10 cellular contexts compared by ENCODE assay signal in the genomic region with DNA sequence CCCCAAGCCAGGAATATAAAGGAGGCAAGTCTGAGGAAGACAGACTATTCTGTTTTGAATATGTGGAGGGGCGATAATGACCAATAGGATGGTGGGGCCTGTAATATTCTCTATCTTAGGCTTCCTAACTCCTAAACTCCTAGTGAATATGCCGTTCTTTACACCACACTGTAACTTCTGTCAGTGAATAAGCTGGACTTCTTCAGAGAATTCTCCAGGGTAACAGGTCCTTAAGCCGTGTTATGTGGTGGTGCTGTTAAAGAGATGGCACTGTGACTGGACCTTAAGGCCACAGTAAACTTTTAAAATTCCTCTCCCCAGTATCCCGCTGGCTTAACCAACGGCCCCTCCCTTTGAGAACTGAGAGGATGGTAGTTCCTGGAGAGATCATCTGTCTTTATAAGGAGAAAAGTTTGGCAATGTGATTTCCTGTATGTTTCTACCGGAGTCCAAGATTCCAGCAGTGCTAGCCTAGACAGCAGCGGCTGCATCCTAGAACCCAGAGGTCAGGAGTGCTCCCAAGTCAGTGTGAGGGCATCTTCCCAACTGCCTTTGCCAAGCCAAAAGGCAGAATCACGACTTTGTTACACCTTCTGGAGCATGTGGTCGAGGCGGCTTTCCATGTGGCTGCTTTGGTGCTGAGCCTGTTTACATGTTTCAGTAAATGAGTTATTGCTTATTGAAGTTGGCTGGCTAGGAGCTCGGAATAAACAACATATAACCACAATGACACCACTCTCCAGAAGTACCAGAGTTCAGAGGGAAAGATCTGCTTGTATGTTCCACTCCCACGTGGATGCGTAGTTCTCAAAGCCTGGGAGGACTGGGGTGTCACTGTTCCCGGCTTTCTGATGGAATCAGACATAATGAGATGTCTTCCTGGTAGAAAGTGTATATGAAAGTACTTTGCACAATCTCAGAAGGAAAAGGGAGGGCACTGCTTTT. TPM values are rescaled to one million over a fixed set of nuclear protein-coding genes. Genes with fewer than 3 reads are reported as not detected.
DNase-seq lines count a peak whose midpoint lies in the region; ATAC-seq and TF ChIP-seq lines count a peak whose summit lies in the region.
"Had no signal": no experiment of that assay in that cellular context is flagged by ENCODE, and none has a peak within 500 bp of the region (broad histone marks: within the 10 kb centered on the region; RNA-seq: fewer than 3 reads in every experiment).

No MANE protein-coding gene starts in this region.

- H3K9me3 ChIP-seq in heart right ventricle (no peaks in the 10 kb centered on the region), colonic mucosa (no peaks in the 10 kb centered on the region), muscle layer of colon (ENCODE audit: low read length) (no peaks in the 10 kb centered on the region), aorta (ENCODE audit: control insufficient read depth, low read length) (no peaks in the 10 kb centered on the region), SJCRH30 (replicated peaks) (no peaks in the 10 kb centered on the region), BE2C (no peaks in the 10 kb centered on the region; the same call in 1 of the 2 replicates)

- H3K27me3 ChIP-seq in heart right ventricle (no peaks in the 10 kb centered on the region), colonic mucosa (no peaks in the 10 kb centered on the region), muscle layer of colon (ENCODE audit: control insufficient read depth in 1 of 2, insufficient read depth in 2 of 2, low read length in 2 of 2) (no peaks in the 10 kb centered on the region), aorta (ENCODE audit: control insufficient read depth in 1 of 2, insufficient read depth in 2 of 2, low read length in 1 of 2) (no peaks in the 10 kb centered on the region), SJCRH30 (no peaks in the 10 kb centered on the region), BE2C (no peaks in the 10 kb centered on the region; the same call in 1 of the 2 replicates)

- TF ChIP-seq CTCF in heart right ventricle (IDR thresholded peaks at IDR 0.05) (no peak), colonic mucosa (IDR thresholded peaks at IDR 0.05) (no peak), BE2C (IDR thresholded peaks at IDR 0.05; ENCODE audit: low read depth, low read length) (no peak)

- DNase-seq in heart right ventricle (no peak), Right ventricle myocardium inferior (ENCODE audit: missing footprints) (no peak), colonic mucosa (peak; percentile 52), aorta (peak in 1 of 2 donors; percentile 75), SJCRH30 (no peak), BE2C (no peak)

- peak overlapping the region in 1 of 2 donors; percentile 73 for H3K9ac ChIP-seq in colonic mucosa (ENCODE audit: low read depth in 2 of 2, low read length in 2 of 2)
- H3K9ac ChIP-seq in muscle layer of colon (ENCODE audit: low read length) = no peak overlapping the region

- ATAC-seq in heart right ventricle (peak in 3 of 8 donors; percentile 26 to 50 (median 30)), Right ventricle myocardium inferior (no peak), aorta (ENCODE audit: low FRiP score) (peak; percentile 28), GM19452 (IDR thresholded peaks at IDR 0.05; ENCODE audit: unreplicated experiment) (no peak)
- ATAC-seq: esophagus mucosa had no signal

- H3K4me1 ChIP-seq in heart right ventricle = peaks cover 0 to 79% (median 30%) of the 10 kb centered on the region in 9 donors
- peaks cover 23% of the 10 kb centered on the region for H3K4me1 ChIP-seq in colonic mucosa
- H3K4me1 ChIP-seq in muscle layer of colon (ENCODE audit: insufficient read depth, low read length) = peaks cover 50% of the 10 kb centered on the region
- H3K4me1 ChIP-seq in aorta (ENCODE audit: control insufficient read depth in 1 of 2, insufficient read depth in 2 of 2, low read length in 2 of 2) = peaks cover 2 to 4% of the 10 kb centered on the region in 2 donors
- H3K4me1 ChIP-seq in SJCRH30 = peaks cover 2% of the 10 kb centered on the region
- no peaks in the 10 kb centered on the region for H3K4me1 ChIP-seq in BE2C

- H3K27ac ChIP-seq in heart right ventricle = peak overlapping the region in 7 of 10 donors; percentile 4 to 67 (median 29)
- peak overlapping the region; percentile 100 for H3K27ac ChIP-seq in colonic mucosa
- H3K27ac ChIP-seq in muscle layer of colon (ENCODE audit: low read depth, low read length) = peak overlapping the region; percentile 93
- H3K27ac ChIP-seq in aorta (ENCODE audit: low read depth in 1 of 2, low read length in 2 of 2) = peak overlapping the region in 1 of 2 donors; percentile 65
- no peak overlapping the region for H3K27ac ChIP-seq in SJCRH30
- H3K27ac ChIP-seq: VCaP had no signal

- WGBS in heart right ventricle, 2 donors = 57 to 66% methylated on average over 14 of the region's 14 CpGs
- WGBS in aorta, 2 donors = 53% methylated on average over 14 of the region's 14 CpGs

- H3K36me3 ChIP-seq in heart right ventricle (no peaks in the 10 kb centered on the region), colonic mucosa (no peaks in the 10 kb centered on the region), muscle layer of colon (ENCODE audit: insufficient read depth, low read length) (no peaks in the 10 kb centered on the region), aorta (ENCODE audit: control insufficient read depth in 1 of 2, insufficient read depth in 2 of 2, low read length in 1 of 2) (no peaks in the 10 kb centered on the region), SJCRH30 (no peaks in the 10 kb centered on the region), BE2C (no peaks in the 10 kb centered on the region)

- intact Hi-C loops in heart right ventricle (cut with DNase I) (no loop called here), Right ventricle myocardium inferior (cut with DNase I) (no loop called here), colonic mucosa (cut with DNase I) (no loop called here), aorta (cut with DNase I) (no loop called here)

- H3K4me3 ChIP-seq in heart right ventricle (no peak overlapping the region), colonic mucosa (no peak overlapping the region), muscle layer of colon (ENCODE audit: low read depth in 1 of 2, low read length in 2 of 2) (peak overlapping the region in 1 of 2 donors; percentile 13), aorta (ENCODE audit: low read length in 2 of 2) (no peak overlapping the region), SJCRH30 (no peak overlapping the region), BE2C (ENCODE audit: low read depth, low read length) (no peak overlapping the region)

RNA-seq across cellular contexts. Expression of gene TUBD1, which starts 41.0 kb away (rescaled TPM):
- total RNA-seq in heart right ventricle = 10 to 100 TPM in 1 of 10 donors, 1 to 10 TPM in 9; 4.0 to 10.1 (median 6.6) TPM
- 10 to 100 TPM in 1 of 2 donors, 1 to 10 TPM in 1; 4.1 to 10.4 TPM for polyA plus RNA-seq in heart right ventricle
- 8.4 TPM for total RNA-seq in Right ventricle myocardium inferior
- total RNA-seq in colonic mucosa = 1 to 10 TPM; 5.9 to 7.9 TPM
- total RNA-seq in aorta = 10 to 100 TPM in 1 of 2 donors, 1 to 10 TPM in 1; 9.4 to 12.0 TPM
- polyA plus RNA-seq in aorta = 1 to 10 TPM; 6.6 to 8.4 TPM
- total RNA-seq in SJCRH30 (2014; rRNA removed; shearing (Covaris generic)) = 12.7 and 13.9 TPM in 2 replicates
- polyA plus RNA-seq in BE2C (2012; ENCODE audit: insufficient read depth, insufficient read length, low read depth) = 6.3 TPM

RNA-seq across cellular contexts. Expression of gene RPS6KB1, which starts 41.2 kb away (rescaled TPM):
- total RNA-seq in heart right ventricle (10 to 100 TPM; 19.6 to 30.4 (median 25.6) TPM), Right ventricle myocardium inferior (21.4 TPM), colonic mucosa (10 to 100 TPM; 24.1 to 26.8 TPM), aorta (10 to 100 TPM; 40.9 to 51.0 TPM)
- polyA plus RNA-seq in heart right ventricle (10 to 100 TPM in 1 of 2 donors, 1 to 10 TPM in 1; 5.1 to 11.2 TPM), aorta (10 to 100 TPM in 1 of 2 donors, 1 to 10 TPM in 1; 9.6 to 10.4 TPM)
- total RNA-seq in SJCRH30 (2014; rRNA removed; shearing (Covaris generic)) = 16.0 and 22.6 TPM in 2 replicates
- 30.9 TPM for polyA plus RNA-seq in BE2C (2012; ENCODE audit: insufficient read depth, insufficient read length, low read depth)
